In genomic region chr15:40008061-40008460, GRCh38 we compare ENCODE assay signal across 18 cellular contexts. TPM values are rescaled to one million over a fixed set of nuclear protein-coding genes. Genes with fewer than 3 reads are reported as not detected.
DNase-seq lines count a peak whose midpoint lies in the region; ATAC-seq and TF ChIP-seq lines count a peak whose summit lies in the region.
"Had no signal": no experiment of that assay in that cellular context is flagged by ENCODE, and none has a peak within 500 bp of the region (broad histone marks: within the 10 kb centered on the region; RNA-seq: fewer than 3 reads in every experiment).

No MANE protein-coding gene starts in this region.

- H3K27me3 ChIP-seq in GM23248 (replicated peaks; ENCODE audit: insufficient read depth) = no peaks in the 10 kb centered on the region
- H3K27me3 ChIP-seq in smooth muscle cell (ENCODE audit: low read depth) = no peaks in the 10 kb centered on the region
- no peaks in the 10 kb centered on the region for H3K27me3 ChIP-seq in breast epithelium
- no peaks in the 10 kb centered on the region for H3K27me3 ChIP-seq in CD8-positive, alpha-beta T cell (ENCODE audit: insufficient read depth, low read length)
- H3K27me3 ChIP-seq: BLaER1 treated with 17β-estradiol and CSF1 and Interleukin-3, amounts not matched to agents 10 nM and 100 nM had no signal

- H3K4me3 ChIP-seq in GM23248 (no peak overlapping the region), smooth muscle cell (no peak overlapping the region), breast epithelium (no peak overlapping the region)
- H3K4me3 ChIP-seq in CD8-positive, alpha-beta T cell (ENCODE audit: low read depth, low read length) = no peak overlapping the region
- H3K4me3 ChIP-seq: BLaER1 treated with 17β-estradiol and CSF1 and Interleukin-3, amounts not matched to agents 10 nM and 100 nM had no signal

- H3K4me3 Mint-ChIP-seq in CD8-positive, alpha-beta T cell = no peak overlapping the region
- H3K4me3 Mint-ChIP-seq: CD4-positive, alpha-beta memory T cell; IgD-negative memory B cell had no signal

- H3K27ac ChIP-seq in GM23248 = peak overlapping the region; percentile 32
- H3K27ac ChIP-seq in smooth muscle cell (ENCODE audit: low read depth) = no peak overlapping the region
- H3K27ac ChIP-seq in breast epithelium = no peak overlapping the region
- no peak overlapping the region for H3K27ac ChIP-seq in CD8-positive, alpha-beta T cell (ENCODE audit: low read depth, low read length)
- H3K27ac ChIP-seq: BLaER1 treated with 17β-estradiol and CSF1 and Interleukin-3, amounts not matched to agents 10 nM and 100 nM had no signal

- no peaks in the 10 kb centered on the region for H3K4me1 Mint-ChIP-seq in CD8-positive, alpha-beta T cell (ENCODE audit: low read depth)
- H3K4me1 Mint-ChIP-seq: CD4-positive, alpha-beta memory T cell; IgD-negative memory B cell had no signal

- H3K9me2 ChIP-seq in GM23248 (ENCODE audit: insufficient read depth) = no peaks in the 10 kb centered on the region
- H3K9me2 ChIP-seq: SK-N-SH had no signal

- H2AFZ ChIP-seq in GM23248 = no peak overlapping the region
- H2AFZ ChIP-seq in smooth muscle cell (ENCODE audit: low read depth) = no peak overlapping the region

- H3K9ac ChIP-seq in GM23248 (no peak overlapping the region), smooth muscle cell (ENCODE audit: low read depth) (no peak overlapping the region)
- H3K9ac ChIP-seq: BLaER1 treated with 17β-estradiol and CSF1 and Interleukin-3, amounts not matched to agents 10 nM and 100 nM; SK-N-SH had no signal

- H3K9me3 ChIP-seq in GM23248 (ENCODE audit: low read depth) (no peaks in the 10 kb centered on the region), smooth muscle cell (replicated peaks; ENCODE audit: low read depth) (no peaks in the 10 kb centered on the region), breast epithelium (no peaks in the 10 kb centered on the region)
- no peaks in the 10 kb centered on the region for H3K9me3 ChIP-seq in CD8-positive, alpha-beta T cell (ENCODE audit: low read length)
- H3K9me3 ChIP-seq: SK-N-SH had no signal

- DNase-seq in GM23248 (peak; percentile 57), amniotic epithelial cell (ENCODE audit: low read depth) (peak; percentile 89), iris pigment epithelial cell (ENCODE audit: low read depth) (peak; percentile 64), smooth muscle cell (lab: John Stamatoyannopoulos, UW; ENCODE audit: unreplicated experiment) (no peak), breast epithelium (ENCODE audit: low spot score in 2 of 2) (no peak), GOT3 (lab: John Stamatoyannopoulos, UW) (no peak)
- DNase-seq in CD8-positive, alpha-beta T cell = no peak
- DNase-seq: CD4-positive, alpha-beta memory T cell; NCI-H1105 treated with DMSO at 0.1 percent for 48 hours; NCI-H2081; NCI-H2171; NCI-H524 treated with DMSO at 0.1 percent for 48 hours; NCI-H82; SIG-M5; SK-N-SH had no signal

- intact Hi-C loops in breast epithelium (cut with DNase I; ENCODE audit: low total_unique reads) = no loop called here
- intact Hi-C loops in CD8-positive, alpha-beta T cell (cut with DNase I, micrococcal nuclease) = no loop called here

- peaks cover 51% of the 10 kb centered on the region for H3K4me1 ChIP-seq in GM23248 (ENCODE audit: insufficient read depth)
- no peaks in the 10 kb centered on the region for H3K4me1 ChIP-seq in smooth muscle cell (ENCODE audit: low read depth)
- H3K4me1 ChIP-seq in breast epithelium = no peaks in the 10 kb centered on the region
- H3K4me1 ChIP-seq in CD8-positive, alpha-beta T cell (ENCODE audit: insufficient read depth, low read length) = no peaks in the 10 kb centered on the region
- H3K4me1 ChIP-seq: BLaER1 treated with 17β-estradiol and CSF1 and Interleukin-3, amounts not matched to agents 10 nM and 100 nM had no signal

- WGBS in GM23248 (ENCODE audit: low coverage in 1 of 2, low lambda C conversion rate in 2 of 2, missing lambda C conversion rate in 2 of 2), 2 experiments = 97 to 100% methylated on average over 1 of the region's 1 CpG
- 97% methylated on average over 1 of the region's 1 CpG for WGBS in smooth muscle cell (ENCODE audit: low lambda C conversion rate)

- CTCF ChIA-PET in CD8-positive, alpha-beta T cell (lab: Charles Lee) = interaction anchor here (0.9 to 1.0 kb wide), 2 partner anchors 97 to 337 kb away, joined by 3 read pairs; no protein-coding TSS in a partner anchor

- H3K27ac Mint-ChIP-seq in CD8-positive, alpha-beta T cell = no peak overlapping the region
- H3K27ac Mint-ChIP-seq: IgD-negative memory B cell had no signal

- no peaks in the 10 kb centered on the region for H3K27me3 Mint-ChIP-seq in CD8-positive, alpha-beta T cell (ENCODE audit: low read depth)
- H3K27me3 Mint-ChIP-seq: CD4-positive, alpha-beta memory T cell; IgD-negative memory B cell had no signal

- ATAC-seq in CD8-positive, alpha-beta T cell = no peak
- ATAC-seq: Panc1 had no signal

- TF ChIP-seq POLR2A in breast epithelium (IDR thresholded peaks at IDR 0.05) = no peak

- H3K36me3 ChIP-seq in GM23248 (ENCODE audit: low read depth) (peaks cover 41% of the 10 kb centered on the region), smooth muscle cell (ENCODE audit: low read depth) (peaks cover 54% of the 10 kb centered on the region), breast epithelium (no peaks in the 10 kb centered on the region)
- peaks cover 23% of the 10 kb centered on the region for H3K36me3 ChIP-seq in CD8-positive, alpha-beta T cell (ENCODE audit: insufficient read depth, low read length)

- H4K20me1 ChIP-seq in GM23248 (ENCODE audit: insufficient read depth) = no peaks in the 10 kb centered on the region
- no peaks in the 10 kb centered on the region for H4K20me1 ChIP-seq in smooth muscle cell (ENCODE audit: low read depth)
- H4K20me1 ChIP-seq: BLaER1 treated with 17β-estradiol and CSF1 and Interleukin-3, amounts not matched to agents 10 nM and 100 nM had no signal

- no peaks in the 10 kb centered on the region for H3K9me3 Mint-ChIP-seq in CD8-positive, alpha-beta T cell
- H3K9me3 Mint-ChIP-seq: IgD-negative memory B cell had no signal

- no peak for TF ChIP-seq CTCF in smooth muscle cell (IDR thresholded peaks at IDR 0.05; ENCODE audit: borderline replicate concordance, insufficient read depth, poor library complexity, severe bottlenecking)
- TF ChIP-seq CTCF in breast epithelium (IDR thresholded peaks at IDR 0.05) = no peak
- no peak for TF ChIP-seq CTCF in CD8-positive, alpha-beta T cell (IDR thresholded peaks at IDR 0.05)

- POLR2A ChIA-PET in CD8-positive, alpha-beta T cell (lab: Charles Lee) = no interaction called here

- no peaks in the 10 kb centered on the region for H3K79me2 ChIP-seq in GM23248 (ENCODE audit: insufficient read depth)
- H3K79me2 ChIP-seq in smooth muscle cell (ENCODE audit: low read depth) = no peaks in the 10 kb centered on the region

- H3F3A ChIP-seq in GM23248 (ENCODE audit: insufficient read depth) = peaks cover 51% of the 10 kb centered on the region
- H3F3A ChIP-seq in smooth muscle cell (ENCODE audit: low read depth) = no peaks in the 10 kb centered on the region

- no peak overlapping the region for H3K4me2 ChIP-seq in GM23248 (ENCODE audit: unreplicated experiment)
- no peak overlapping the region for H3K4me2 ChIP-seq in smooth muscle cell
- H3K4me2 ChIP-seq: BLaER1 treated with 17β-estradiol and CSF1 and Interleukin-3, amounts not matched to agents 10 nM and 100 nM; SK-N-SH had no signal

- peaks cover 78% of the 10 kb centered on the region for H3K36me3 Mint-ChIP-seq in CD8-positive, alpha-beta T cell

- in situ Hi-C loops in GM23248 (cut with MboI) = no loop called here

RNA-seq across cellular contexts. Expression of gene SRP14, which starts 30.9 kb away (rescaled TPM):
- total RNA-seq in GM23248 (2014; rRNA removed; shearing (Covaris generic)) = 257 and 282 TPM in 2 replicates
- polyA plus RNA-seq in GM23248 (2016; fragmentation: Nextera tagmentation; extraction: Ambion mirVana) (789 and 796 TPM in 2 replicates), smooth muscle cell (713 and 726 TPM in 2 replicates)
- total RNA-seq in smooth muscle cell (307 and 356 TPM in 2 replicates), breast epithelium (100 to 1,000 TPM; 279 to 310 (median 299) TPM)
- 100 to 1,000 TPM; 133 to 135 TPM for total RNA-seq in CD8-positive, alpha-beta T cell

Comparison
In these comparisons a context has a peak if more than half of its experiments do, and no peak if none do; other contexts are left out.
1. DNase-seq: peak in GM23248 (single experiment), amniotic epithelial cell (single experiment) and iris pigment epithelial cell (single experiment); none in smooth muscle cell (single experiment), breast epithelium (0 of 2), CD8-positive, alpha-beta T cell (0 of 7) and GOT3 (single experiment).